ENCODE assay signal across 11 cellular contexts in genomic region chr10:26799342-26799741, GRCh38.
DNase-seq lines count a peak whose midpoint lies in the region; ATAC-seq and TF ChIP-seq lines count a peak whose summit lies in the region.
"Had no signal": no experiment of that assay in that cellular context is flagged by ENCODE, and none has a peak within 500 bp of the region (broad histone marks: within the 10 kb centered on the region; RNA-seq: fewer than 3 reads in every experiment).

No MANE protein-coding gene starts in this region.

- H3K36me3 ChIP-seq in BLaER1 = peaks cover 21% of the 10 kb centered on the region
- no peaks in the 10 kb centered on the region for H3K36me3 ChIP-seq in breast epithelium
- H3K36me3 ChIP-seq: sigmoid colon had no signal

- POLR2A ChIA-PET in activated B cell treated with CpG ODN at 0.5 μM for 24 hours (lab: Charles Lee) = interaction anchor here (1.6 to 3.2 kb wide), 2 partner anchors 18 to 355 kb away, joined by 4 to 20 read pairs; partner anchors contain the start of gene YME1L1

- peak overlapping the region; percentile 80 for H3K27ac Mint-ChIP-seq in activated B cell treated with CpG ODN at 0.5 μM for 24 hours
- H3K27ac Mint-ChIP-seq in chondrocyte (ENCODE audit: unreplicated experiment) = no peak overlapping the region

- CTCF ChIA-PET in activated B cell treated with CpG ODN at 0.5 μM for 24 hours (lab: Charles Lee) = interaction anchor here (1.0 to 1.8 kb wide), 4 partner anchors 18 to 83 kb away, joined by 4 to 9 read pairs (median 5); no protein-coding TSS in a partner anchor

- H3K4me3 Mint-ChIP-seq in activated B cell treated with CpG ODN at 0.5 μM for 24 hours (peak overlapping the region; percentile 65), chondrocyte (ENCODE audit: unreplicated experiment) (no peak overlapping the region)

- ATAC-seq in GM18502 (IDR thresholded peaks at IDR 0.05; ENCODE audit: poor library complexity, unreplicated experiment) = peak; percentile 47
- ATAC-seq in HG02852 (IDR thresholded peaks at IDR 0.05; ENCODE audit: unreplicated experiment) = peak; percentile 56
- peak; percentile 51 for ATAC-seq in activated B cell treated with CpG ODN at 0.5 μM for 24 hours (ENCODE audit: low read depth)

- H3K9me3 ChIP-seq in BLaER1 = peaks cover 41% of the 10 kb centered on the region
- H3K9me3 ChIP-seq in breast epithelium = peaks cover 0 to 5% of the 10 kb centered on the region in 2 donors

- peaks cover 8% of the 10 kb centered on the region for H3K36me3 Mint-ChIP-seq in activated B cell treated with CpG ODN at 0.5 μM for 24 hours (ENCODE audit: low read depth)
- no peaks in the 10 kb centered on the region for H3K36me3 Mint-ChIP-seq in chondrocyte (ENCODE audit: low read depth)

- no peak for TF ChIP-seq POLR2A in breast epithelium (IDR thresholded peaks at IDR 0.05)

- H3K27ac ChIP-seq in BLaER1 (peak overlapping the region; percentile 96), breast epithelium (no peak overlapping the region)
- H3K27ac ChIP-seq: sigmoid colon had no signal

- peak overlapping the region; percentile 75 for H3K9ac ChIP-seq in BLaER1

- no peak for DNase-seq in activated B cell treated with CpG ODN at 0.5 μM for 24 hours
- no peak for DNase-seq in occipital lobe (lab: John Stamatoyannopoulos, UW)
- no peak for DNase-seq in breast epithelium (ENCODE audit: low spot score in 2 of 2)
- DNase-seq in NCI-H510A (lab: John Stamatoyannopoulos, UW) = no peak
- DNase-seq in chondrocyte (ENCODE audit: low spot score) = no peak
- DNase-seq: islet precursor cell, SIG-M5, sigmoid colon had no signal

- H3K4me1 Mint-ChIP-seq in activated B cell treated with CpG ODN at 0.5 μM for 24 hours (peaks cover 89% of the 10 kb centered on the region), chondrocyte (ENCODE audit: low read depth) (peaks cover 32% of the 10 kb centered on the region)

- peak overlapping the region; percentile 79 for H3K4me2 ChIP-seq in BLaER1

- intact Hi-C loops in activated B cell treated with CpG ODN at 0.5 μM for 24 hours (cut with micrococcal nuclease) (loop anchor here (1.0 to 2.0 kb wide), 3 partner anchors 18 to 63 kb away; partner anchors contain the start of gene ABI1), breast epithelium (cut with DNase I; ENCODE audit: low total_unique reads) (no loop called here)

- no peaks in the 10 kb centered on the region for H4K20me1 ChIP-seq in BLaER1

- TF ChIP-seq CTCF in activated B cell treated with CpG ODN at 0.5 μM for 24 hours (IDR thresholded peaks at IDR 0.05) (no peak), breast epithelium (IDR thresholded peaks at IDR 0.05) (no peak), chondrocyte (IDR thresholded peaks at IDR 0.05) (no peak)

- H3K9me3 Mint-ChIP-seq in activated B cell treated with CpG ODN at 0.5 μM for 24 hours = peaks cover 4% of the 10 kb centered on the region
- peaks cover 8% of the 10 kb centered on the region for H3K9me3 Mint-ChIP-seq in chondrocyte (ENCODE audit: low read depth)

- H3K27me3 ChIP-seq in BLaER1 = no peaks in the 10 kb centered on the region
- no peaks in the 10 kb centered on the region for H3K27me3 ChIP-seq in breast epithelium
- H3K27me3 ChIP-seq: sigmoid colon had no signal

- H3K4me3 ChIP-seq in BLaER1 = peak overlapping the region; percentile 43
- no peak overlapping the region for H3K4me3 ChIP-seq in breast epithelium
- H3K4me3 ChIP-seq: sigmoid colon had no signal

- H3K4me1 ChIP-seq in BLaER1 (peaks cover 69% of the 10 kb centered on the region), breast epithelium (no peaks in the 10 kb centered on the region)

- H3K27me3 Mint-ChIP-seq in activated B cell treated with CpG ODN at 0.5 μM for 24 hours (no peaks in the 10 kb centered on the region), chondrocyte (ENCODE audit: low read depth) (no peaks in the 10 kb centered on the region)
